ENCODE assay signal across 20 cellular contexts in genomic region chr17:41779954-41780353, GRCh38. TPM values are rescaled to one million over a fixed set of nuclear protein-coding genes. Genes with fewer than 3 reads are reported as not detected.
"Had no signal": no experiment of that assay in that cellular context is flagged by ENCODE, and none has a peak within 500 bp of the region (broad histone marks: within the 10 kb centered on the region; RNA-seq: fewer than 3 reads in every experiment).

No MANE protein-coding gene starts in this region.

- H3K9me3 ChIP-seq: neutrophil, upper lobe of left lung had no signal

- H3K4me3 ChIP-seq: coronary artery, upper lobe of left lung had no signal

- H3K4me3 Mint-ChIP-seq: activated B cell treated with CpG ODN at 0.5 μM for 24 hours; activated CD8-positive, alpha-beta T cell treated with anti-CD3 and anti-CD28 coated beads for 36 hours; activated naive CD8-positive, alpha-beta T cell; memory B cell; naive thymus-derived CD8-positive, alpha-beta T cell; T-helper 1 cell treated with Interleukin-12 subunit alpha and Interleukin-12 subunit beta and Interleukin-4 antibody, amounts not matched to agents 30 μg/mL and 1 μg/mL, for 36 hours had no signal

- DNase-seq: activated B cell treated with CpG ODN at 0.5 μM for 24 hours; activated CD4-positive, alpha-beta T cell treated with anti-CD3 and anti-CD28 coated beads for 48 hours; activated CD8-positive, alpha-beta T cell treated with anti-CD3 and anti-CD28 coated beads for 36 hours; activated gamma-delta T cell; activated T-cell treated with anti-CD3 and anti-CD28 coated beads, Interleukin-2, amount 50 U/mL, for 48 hours; amniotic stem cell; central memory CD4-positive, alpha-beta T cell; naive thymus-derived CD8-positive, alpha-beta T cell; stimulated activated CD4-positive, alpha-beta T cell treated with anti-CD3 and anti-CD28 coated beads, Interleukin-4, amount 100 ng/mL, for 1 hour; substantia nigra; upper lobe of left lung had no signal

- H3K27ac ChIP-seq: coronary artery, neutrophil had no signal

- H3K27ac Mint-ChIP-seq: activated B cell treated with CpG ODN at 0.5 μM for 24 hours; activated CD8-positive, alpha-beta T cell treated with anti-CD3 and anti-CD28 coated beads for 36 hours; activated naive CD8-positive, alpha-beta T cell; memory B cell; T-helper 1 cell treated with Interleukin-12 subunit alpha and Interleukin-12 subunit beta and Interleukin-4 antibody, amounts not matched to agents 30 μg/mL and 1 μg/mL, for 36 hours had no signal

- H3K27me3 Mint-ChIP-seq: activated B cell treated with CpG ODN at 0.5 μM for 24 hours had no signal

- H3K9me3 Mint-ChIP-seq: activated B cell treated with CpG ODN at 0.5 μM for 24 hours; activated CD8-positive, alpha-beta T cell treated with anti-CD3 and anti-CD28 coated beads for 36 hours; memory B cell; naive thymus-derived CD8-positive, alpha-beta T cell; T-helper 1 cell treated with Interleukin-12 subunit alpha and Interleukin-12 subunit beta and Interleukin-4 antibody, amounts not matched to agents 30 μg/mL and 1 μg/mL, for 36 hours had no signal

- ATAC-seq: activated CD8-positive, alpha-beta T cell treated with anti-CD3 and anti-CD28 coated beads for 36 hours; naive thymus-derived CD8-positive, alpha-beta T cell had no signal

- FAIRE-seq: endothelial cell of umbilical vein, frontal cortex, islet of Langerhans had no signal

- H3K36me3 ChIP-seq: neutrophil, upper lobe of left lung had no signal

- H3K27me3 ChIP-seq: upper lobe of left lung had no signal

- H3K36me3 Mint-ChIP-seq: activated naive CD8-positive, alpha-beta T cell; naive thymus-derived CD8-positive, alpha-beta T cell had no signal

RNA-seq across cellular contexts. Expression of gene FKBP10, which starts 32.9 kb away (rescaled TPM):
- total RNA-seq: naive thymus-derived CD8-positive, alpha-beta T cell had no signal
- polyA plus RNA-seq: naive thymus-derived CD8-positive, alpha-beta T cell had no signal

RNA-seq across cellular contexts. Expression of gene HAP1, which starts 45.5 kb away (rescaled TPM):
- total RNA-seq: skeletal muscle tissue had no signal
- polyA plus RNA-seq: naive thymus-derived CD8-positive, alpha-beta T cell had no signal
